ENCODE assay signal across 8 cellular contexts in the genomic region with DNA sequence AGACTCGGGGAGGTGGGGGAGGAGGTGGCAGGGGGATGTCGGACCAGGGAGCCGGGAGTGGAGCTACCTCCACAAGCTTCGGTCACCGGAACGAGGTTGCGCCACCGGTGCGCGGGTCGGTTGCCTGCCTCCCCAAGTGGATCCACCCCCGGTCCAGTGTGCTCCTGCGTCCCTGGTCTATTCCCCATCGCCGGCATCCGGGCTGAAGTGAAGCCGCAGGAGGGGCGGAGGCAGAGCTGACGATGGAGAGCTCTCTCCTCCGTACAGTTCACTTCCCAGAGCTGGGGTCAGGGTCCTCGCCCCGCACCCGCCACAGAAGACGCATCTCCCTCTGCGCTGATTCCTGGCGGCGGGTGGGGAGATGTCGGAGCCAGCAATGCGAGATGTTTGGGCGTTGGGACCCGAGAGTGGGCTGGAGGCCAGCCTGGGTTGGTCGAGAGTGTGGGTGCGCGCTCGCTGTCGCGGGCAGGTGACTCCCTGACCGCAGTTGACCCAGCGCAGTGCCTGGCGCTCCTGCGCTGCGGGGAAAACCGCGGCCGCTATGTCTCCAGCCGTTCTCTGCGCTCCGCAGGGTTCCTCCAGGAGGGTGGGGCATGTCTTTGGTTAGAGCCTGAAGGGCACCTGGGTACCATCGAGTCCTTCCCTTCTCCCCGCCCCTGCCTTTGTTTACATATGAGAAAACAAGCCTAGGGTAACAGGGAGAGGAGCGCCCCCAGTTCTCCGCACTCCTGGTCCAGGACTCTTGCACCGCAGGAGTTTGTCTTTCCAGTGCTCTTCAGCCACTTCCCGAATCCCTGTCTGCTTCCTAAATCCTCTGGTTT. TPM values are rescaled to one million over a fixed set of nuclear protein-coding genes. Genes with fewer than 3 reads are reported as not detected.
DNase-seq lines count a peak whose midpoint lies in the region; ATAC-seq lines count a peak whose summit lies in the region.

No MANE protein-coding gene starts in this region.

- peaks cover 15% of the 10 kb centered on the region for H3K27me3 ChIP-seq in rectal smooth muscle tissue (ENCODE audit: control insufficient read depth, insufficient read depth, low read length)

- DNase-seq in NCI-H2171 treated with DMSO at 0.1 percent for 48 hours (lab: John Stamatoyannopoulos, UW) (peak; percentile 47), NCI-H2171 (lab: John Stamatoyannopoulos, UW) (no peak), glomerular visceral epithelial cell (ENCODE audit: extremely low spot score) (peak; percentile 39), H4 (ENCODE audit: low spot score) (no peak), ecto neural progenitor cell (ENCODE audit: low spot score) (no peak)
- no peak for DNase-seq in activated CD8-positive, alpha-beta T cell treated with anti-CD3 and anti-CD28 coated beads, Interleukin-2, amount 10 ng/mL, durations not matched to agents 7 days and 5 days

- no peaks in the 10 kb centered on the region for H3K9me3 Mint-ChIP-seq in activated CD8-positive, alpha-beta T cell treated with anti-CD3 and anti-CD28 coated beads, Interleukin-2, amount 10 ng/mL, durations not matched to agents 7 days and 5 days (ENCODE audit: insufficient read depth)

- H3K36me3 Mint-ChIP-seq in activated CD8-positive, alpha-beta T cell treated with anti-CD3 and anti-CD28 coated beads, Interleukin-2, amount 10 ng/mL, durations not matched to agents 7 days and 5 days (ENCODE audit: low read depth) = peaks cover 5% of the 10 kb centered on the region

- H3K9ac ChIP-seq in rectal smooth muscle tissue (ENCODE audit: low read length) = peak overlapping the region; percentile 54

- H3K27me3 Mint-ChIP-seq in activated CD8-positive, alpha-beta T cell treated with anti-CD3 and anti-CD28 coated beads, Interleukin-2, amount 10 ng/mL, durations not matched to agents 7 days and 5 days (ENCODE audit: low read depth) = peaks cover 56% of the 10 kb centered on the region

- no peaks in the 10 kb centered on the region for H3K4me1 ChIP-seq in rectal smooth muscle tissue (ENCODE audit: control insufficient read depth, insufficient read depth, low read length)

- CTCF ChIA-PET in activated CD8-positive, alpha-beta T cell treated with anti-CD3 and anti-CD28 coated beads, Interleukin-2, amount 10 ng/mL, durations not matched to agents 7 days and 5 days (lab: Charles Lee) = interaction anchor here (1.0 to 8.5 kb wide), 5 partner anchors 28 to 118 kb away, joined by 3 to 46 read pairs (median 4); no protein-coding TSS in a partner anchor

- POLR2A ChIA-PET in activated CD8-positive, alpha-beta T cell treated with anti-CD3 and anti-CD28 coated beads, Interleukin-2, amount 10 ng/mL, durations not matched to agents 7 days and 5 days (lab: Charles Lee) = interaction anchor here (0.6 to 0.7 kb wide), 2 partner anchors 102 to 282 kb away, joined by 3 to 4 read pairs; no protein-coding TSS in a partner anchor

- peak overlapping the region; percentile 85 for H3K4me3 Mint-ChIP-seq in activated CD8-positive, alpha-beta T cell treated with anti-CD3 and anti-CD28 coated beads, Interleukin-2, amount 10 ng/mL, durations not matched to agents 7 days and 5 days

- ATAC-seq in activated CD8-positive, alpha-beta T cell treated with anti-CD3 and anti-CD28 coated beads, Interleukin-2, amount 10 ng/mL, durations not matched to agents 7 days and 5 days = peak; percentile 17
- no peak for ATAC-seq in HG03139 (IDR thresholded peaks at IDR 0.05; ENCODE audit: unreplicated experiment)

- no peaks in the 10 kb centered on the region for H3K36me3 ChIP-seq in rectal smooth muscle tissue (ENCODE audit: control insufficient read depth, insufficient read depth, low read length)

- peak overlapping the region; percentile 81 for H3K4me3 ChIP-seq in rectal smooth muscle tissue (ENCODE audit: low read length)

- H3K4me1 Mint-ChIP-seq in activated CD8-positive, alpha-beta T cell treated with anti-CD3 and anti-CD28 coated beads, Interleukin-2, amount 10 ng/mL, durations not matched to agents 7 days and 5 days (ENCODE audit: low read depth) = peaks cover 20% of the 10 kb centered on the region

- H3K27ac Mint-ChIP-seq in activated CD8-positive, alpha-beta T cell treated with anti-CD3 and anti-CD28 coated beads, Interleukin-2, amount 10 ng/mL, durations not matched to agents 7 days and 5 days = no peak overlapping the region

- peak overlapping the region; percentile 79 for H3K27ac ChIP-seq in rectal smooth muscle tissue (ENCODE audit: low read depth, low read length)

RNA-seq across cellular contexts. Expression of gene C11orf96, which starts 1.7 kb away (rescaled TPM):
- total RNA-seq in activated CD8-positive, alpha-beta T cell treated with anti-CD3 and anti-CD28 coated beads, Interleukin-2, amount 10 ng/mL, durations not matched to agents 7 days and 5 days = 1 to 10 TPM in 1 of 2 experiments, under 1 TPM in 1; 0.55 to 1.1 TPM
- total RNA-seq in H4 (2014; rRNA removed; shearing (Covaris generic)) = 2.7 TPM in 2 replicates

Comparison
In these comparisons a context has a peak if more than half of its experiments do, and no peak if none do; other contexts are left out.
1. DNase-seq: peak in NCI-H2171 treated with DMSO at 0.1 percent for 48 hours (single experiment) and glomerular visceral epithelial cell (single experiment); none in NCI-H2171 (single experiment), activated CD8-positive, alpha-beta T cell treated with anti-CD3 and anti-CD28 coated beads, Interleukin-2, amount 10 ng/mL, durations not matched to agents 7 days and 5 days (single experiment), H4 (single experiment) and ecto neural progenitor cell (single experiment).